ENCODE assay signal across 9 cellular contexts in the genomic region with DNA sequence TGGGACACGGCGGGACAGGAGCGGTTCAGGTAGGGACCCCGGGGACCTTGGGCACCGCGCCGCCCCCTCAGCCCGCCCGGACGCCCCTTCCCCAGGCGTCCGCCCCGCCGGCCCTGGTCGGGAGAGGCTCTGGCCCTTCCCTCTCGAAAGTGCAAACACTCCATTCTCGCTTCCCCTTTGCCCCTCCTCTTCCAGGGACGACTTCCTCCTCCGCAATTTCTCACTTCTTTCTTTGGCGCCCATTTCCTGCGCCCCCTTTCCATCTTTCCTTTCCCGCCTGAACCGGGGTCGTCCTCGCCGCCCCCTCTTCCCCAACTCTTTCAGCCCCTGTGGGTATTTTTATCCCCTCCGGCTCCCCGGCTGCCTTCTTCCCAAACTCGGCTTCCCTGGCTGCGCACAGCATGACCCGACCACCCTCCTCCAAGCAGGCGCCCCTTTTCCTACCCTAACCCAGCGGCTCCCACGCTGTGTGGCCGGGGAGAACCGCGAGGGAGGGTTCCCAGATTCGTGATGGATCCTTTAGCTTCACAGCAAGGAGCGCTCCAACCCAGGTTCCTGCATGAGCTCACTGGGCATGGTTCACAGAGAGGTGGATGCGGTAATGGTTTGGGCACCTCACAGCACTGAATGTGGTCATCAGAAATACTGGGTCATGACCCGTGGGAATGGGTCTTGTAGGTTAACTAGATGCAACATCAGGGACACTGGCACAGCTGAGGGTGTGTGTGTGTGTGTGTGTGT. TPM values are rescaled to one million over a fixed set of nuclear protein-coding genes. Genes with fewer than 3 reads are reported as not detected.
A peak's percentile ranks its signal among the peaks of the same experiment; 100 is the strongest.
DNase-seq lines count a peak whose midpoint lies in the region; ATAC-seq, FAIRE-seq and TF ChIP-seq lines count a peak whose summit lies in the region.
"Had no signal": no experiment of that assay in that cellular context is flagged by ENCODE, and none has a peak within 500 bp of the region (broad histone marks: within the 10 kb centered on the region; RNA-seq: fewer than 3 reads in every experiment).

No MANE protein-coding gene starts in this region.

- H3K27ac Mint-ChIP-seq in stimulated activated naive CD8-positive, alpha-beta T cell treated with anti-CD3 and anti-CD28 coated beads, Interleukin-15, amount 100 ng/mL, for 72 hours, result no peak overlapping the region

- WGBS in GM12878 (ENCODE audit: insufficient coverage, insufficient replicate concordance, low lambda C conversion rate, missing lambda C conversion rate), result under 1% methylated on average over 22 of the region's 41 CpGs

- peak overlapping the region; percentile 73 for H3K4me3 Mint-ChIP-seq in activated T-cell treated with anti-CD3 and anti-CD28 coated beads, Interleukin-2, amount 50 U/mL, for 4 hours
- H3K4me3 Mint-ChIP-seq in stimulated activated naive CD8-positive, alpha-beta T cell treated with anti-CD3 and anti-CD28 coated beads, Interleukin-15, amount 100 ng/mL, for 72 hours, result peak overlapping the region; percentile 80 to 88

- H3K4me2 ChIP-seq in GM12878 (ENCODE audit: control insufficient read depth, insufficient read depth), result peak overlapping the region; percentile 48

- peaks cover 40% of the 10 kb centered on the region for H3K27me3 Mint-ChIP-seq in activated T-cell treated with anti-CD3 and anti-CD28 coated beads, Interleukin-2, amount 50 U/mL, for 4 hours (ENCODE audit: low read depth)
- H3K27me3 Mint-ChIP-seq in stimulated activated naive CD8-positive, alpha-beta T cell treated with anti-CD3 and anti-CD28 coated beads, Interleukin-15, amount 100 ng/mL, for 72 hours, result peaks cover 71% of the 10 kb centered on the region

- no peaks in the 10 kb centered on the region for H3K36me3 Mint-ChIP-seq in activated T-cell treated with anti-CD3 and anti-CD28 coated beads, Interleukin-2, amount 50 U/mL, for 4 hours (ENCODE audit: insufficient read depth)

- FAIRE-seq in GM12878 (lab: Jason Lieb, UNC), result no peak

- in situ Hi-C loops in GM12878 (cut with MboI), result no loop called here

- H3K27me3 ChIP-seq in GM12878 (replicated peaks in 1 of 2; ENCODE audit: control insufficient read depth in 2 of 2, insufficient read depth in 2 of 2, low read length in 1 of 2), result no peaks in the 10 kb centered on the region

- no peak; the same call in 1 of the 2 replicates for TF ChIP-seq POLR2A in GM12878 (IDR thresholded peaks at IDR 0.05; ENCODE audit: low read depth, low read length)

- no TSS peak for BruUV-seq in GM12878 (replicated peaks; lab: Mats Ljungman, UMichigan)

- DNase-seq in activated T-cell treated with anti-CD3 and anti-CD28 coated beads, Interleukin-2, amount 50 U/mL, for 4 hours, result no peak
- no peak for DNase-seq in activated T-cell treated with anti-CD3 and anti-CD28 coated beads, Interleukin-2, amount 50 U/mL, for 1 hour
- peak; percentile 70 to 90 for DNase-seq in NCI-H526 (lab: John Stamatoyannopoulos, UW)
- no peak for DNase-seq in GM12878 (ENCODE audit: low read depth, low spot score)
- peak; percentile 13 for DNase-seq in kidney tubule cell (ENCODE audit: low spot score)
- peak; percentile 3 to 10 for DNase-seq in stimulated activated naive CD8-positive, alpha-beta T cell treated with anti-CD3 and anti-CD28 coated beads, Interleukin-15, amount 100 ng/mL, for 72 hours

- SMC1A ChIA-PET in GM12878 (lab: Charles Lee; ENCODE audit: uncharacterized antibody, unreplicated experiment), result interaction anchor here (0.6 to 1.8 kb wide), 5 partner anchors 10 to 480 kb away, joined by 3 to 6 read pairs (median 4); a partner anchor contains a TSS

- no peaks in the 10 kb centered on the region for H4K20me1 ChIP-seq in GM12878 (ENCODE audit: control insufficient read depth, insufficient read depth)

- TF ChIP-seq CTCF in GM12878 (IDR thresholded peaks at IDR 0.05 in 2 of 3, conservative IDR thresholded peaks at IDR 0.05 in 1 of 3; ENCODE audit: control insufficient read depth in 2 of 3, extremely low read depth in 1 of 3, insufficient read depth in 1 of 3, low read depth in 3 of 3, low read length in 3 of 3), result no peak

- TF ChIP-seq RAD21 in GM12878 (IDR thresholded peaks at IDR 0.05; ENCODE audit: insufficient read depth, low read depth, low read length), result no peak

- no peak for TF ChIP-seq EP300 in GM12878 (IDR thresholded peaks at IDR 0.05; ENCODE audit: borderline replicate concordance in 1 of 2, control insufficient read depth in 1 of 2, low read depth in 2 of 2, low read length in 2 of 2)

- CTCF ChIA-PET in GM12878 (lab: Yijun Ruan, JAX), result interaction anchor here (0.6 to 6.2 kb wide), 3 partner anchors 8 to 14 kb away, joined by 3 to 36 read pairs (median 4); no protein-coding TSS in a partner anchor

- H3K4me3 ChIP-seq in GM12878, result peak overlapping the region; percentile 94

- intact Hi-C loops in GM12878 (cut with micrococcal nuclease; ENCODE audit: unreplicated experiment), result loop anchor here (10.0 kb wide), 1 partner anchor 726 kb away; no protein-coding TSS in a partner anchor

- POLR2A ChIA-PET in GM12878 (lab: Charles Lee), result interaction anchor here (0.7 kb wide), 1 partner anchor 129 kb away, joined by 5 read pairs; no protein-coding TSS in a partner anchor

- peaks cover 13% of the 10 kb centered on the region for H3K4me1 Mint-ChIP-seq in activated T-cell treated with anti-CD3 and anti-CD28 coated beads, Interleukin-2, amount 50 U/mL, for 4 hours (ENCODE audit: low read depth)
- H3K4me1 Mint-ChIP-seq in stimulated activated naive CD8-positive, alpha-beta T cell treated with anti-CD3 and anti-CD28 coated beads, Interleukin-15, amount 100 ng/mL, for 72 hours, result peaks cover 17% of the 10 kb centered on the region

- peak in 1 of 2 donors; percentile 15 for ATAC-seq in activated T-cell treated with anti-CD3 and anti-CD28 coated beads, Interleukin-2, amount 50 U/mL, for 4 hours
- peak; percentile 18 for ATAC-seq in HG02943 (IDR thresholded peaks at IDR 0.05; ENCODE audit: low read depth, unreplicated experiment)
- peak; percentile 51 for ATAC-seq in GM12878
- peak; percentile 22 for ATAC-seq in stimulated activated naive CD8-positive, alpha-beta T cell treated with anti-CD3 and anti-CD28 coated beads, Interleukin-15, amount 100 ng/mL, for 72 hours
- no peak for ATAC-seq in HG03139 (IDR thresholded peaks at IDR 0.05; ENCODE audit: unreplicated experiment)

- peak overlapping the region; percentile 66 for H3K27ac ChIP-seq in GM12878 (ENCODE audit: control insufficient read depth, insufficient read depth)

- H3K4me1 ChIP-seq in GM12878 (ENCODE audit: control insufficient read depth, insufficient read depth, low read length), result peaks cover 13% of the 10 kb centered on the region; the same call in 1 of the 2 replicates

- peak overlapping the region; percentile 73 for H2AFZ ChIP-seq in GM12878 (ENCODE audit: control insufficient read depth, low read depth, low read length)

- RAD21 ChIA-PET in GM12878 (lab: Charles Lee; ENCODE audit: unreplicated experiment), result interaction anchor here (0.7 to 2.2 kb wide), 2 partner anchors 20 to 65 kb away, joined by 3 to 6 read pairs; no protein-coding TSS in a partner anchor

- no peaks in the 10 kb centered on the region for H3K9me3 ChIP-seq in GM12878 (replicated peaks; ENCODE audit: control insufficient read depth, insufficient read depth, low read length)

- no peaks in the 10 kb centered on the region for H3K36me3 ChIP-seq in GM12878 (ENCODE audit: control insufficient read depth in 2 of 2, insufficient read depth in 2 of 2, low read length in 1 of 2)

- H3K79me2 ChIP-seq in GM12878 (ENCODE audit: control insufficient read depth, insufficient read depth, low read length), result peaks cover 24% of the 10 kb centered on the region

- H3K9ac ChIP-seq in GM12878 (ENCODE audit: control insufficient read depth, insufficient read depth, low read length), result peak overlapping the region; percentile 75

- H3K9me3 Mint-ChIP-seq in activated T-cell treated with anti-CD3 and anti-CD28 coated beads, Interleukin-2, amount 50 U/mL, for 4 hours, result peaks cover 3% of the 10 kb centered on the region
- H3K9me3 Mint-ChIP-seq in stimulated activated naive CD8-positive, alpha-beta T cell treated with anti-CD3 and anti-CD28 coated beads, Interleukin-15, amount 100 ng/mL, for 72 hours, result peaks cover 0 to 4% of the 10 kb centered on the region in 2 donors

TF ChIP-seq in GM12878, 131 proteins besides CTCF, POLR2A, EP300 and RAD21 (continues in another document):
- 0 out of 2 replicates have a peak, but pooled peaks have one; percentile 57 for TF ChIP-seq GATAD2B (conservative IDR thresholded peaks at IDR 0.05; ENCODE audit: low read depth)
- no peak for TF ChIP-seq ZNF24 (IDR thresholded peaks at IDR 0.05)
- peak; percentile 58 for TF ChIP-seq DPF2 (IDR thresholded peaks at IDR 0.05)
- peak; percentile 6 for TF ChIP-seq MYC (IDR thresholded peaks at IDR 0.05; ENCODE audit: insufficient read depth, insufficient read length, insufficient replicate concordance, low read length, severe bottlenecking)
- TF ChIP-seq, protein P1, sequence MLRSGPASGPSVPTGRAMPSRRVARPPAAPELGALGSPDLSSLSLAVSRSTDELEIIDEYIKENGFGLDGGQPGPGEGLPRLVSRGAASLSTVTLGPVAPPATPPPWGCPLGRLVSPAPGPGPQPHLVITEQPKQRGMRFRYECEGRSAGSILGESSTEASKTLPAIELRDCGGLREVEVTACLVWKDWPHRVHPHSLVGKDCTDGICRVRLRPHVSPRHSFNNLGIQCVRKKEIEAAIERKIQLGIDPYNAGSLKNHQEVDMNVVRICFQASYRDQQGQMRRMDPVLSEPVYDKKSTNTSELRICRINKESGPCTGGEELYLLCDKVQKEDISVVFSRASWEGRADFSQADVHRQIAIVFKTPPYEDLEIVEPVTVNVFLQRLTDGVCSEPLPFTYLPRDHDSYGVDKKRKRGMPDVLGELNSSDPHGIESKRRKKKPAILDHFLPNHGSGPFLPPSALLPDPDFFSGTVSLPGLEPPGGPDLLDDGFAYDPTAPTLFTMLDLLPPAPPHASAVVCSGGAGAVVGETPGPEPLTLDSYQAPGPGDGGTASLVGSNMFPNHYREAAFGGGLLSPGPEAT (IDR thresholded peaks at IDR 0.05; ENCODE audit: low read depth), result 0 out of 2 replicates have a peak, but pooled peaks have one; percentile 47

RNA-seq across cellular contexts. Expression of a gene that starts 0.7 kb away (rescaled TPM):
- total RNA-seq in activated T-cell treated with anti-CD3 and anti-CD28 coated beads, Interleukin-2, amount 50 U/mL, for 4 hours, result under 1 TPM in 1 of 3 donors, not detected in 2; 0.26 TPM
- 9.3 and 10.0 TPM in 2 replicates for total RNA-seq in GM12878 (2013; cell fraction: nucleolus; rRNA removed)
- 5.8 and 8.3 TPM in 2 replicates for total RNA-seq in GM12878 (2014; rRNA removed)
- total RNA-seq in GM12878 (2014; rRNA removed; fragmentation: Illumina TruSeq; extraction: Trizol), result 9.2 and 9.5 TPM in 2 replicates
- total RNA-seq in GM12878 (2021), result 5.5 and 6.8 TPM in 2 replicates
- polyA plus RNA-seq in GM12878 (2011; ENCODE audit: low read depth), result 0.68 TPM
- 6.8 and 8.0 TPM in 2 replicates for polyA plus RNA-seq in GM12878 (2011; rRNA removed)
- polyA plus RNA-seq in GM12878 (2011; cell fraction: cytosol; rRNA removed), result 3.3 TPM in 2 replicates
- polyA plus RNA-seq in GM12878 (2011; cell fraction: nucleus; rRNA removed), result 1.5 and 1.6 TPM in 2 replicates
- polyA plus RNA-seq in GM12878 (2012), result 1.6 and 1.7 TPM in 2 replicates
- 6.8 and 7.5 TPM in 2 replicates for polyA plus RNA-seq in GM12878 (2014; fragmentation: Illumina TruSeq; extraction: Trizol)
- under 1 TPM; 0.10 to 0.18 TPM for polyA plus RNA-seq in GM12878 (2014; fragmentation: Nextera tagmentation; extraction: Ambion mirVana)
- 3.6 and 4.3 TPM in 2 replicates for polyA plus RNA-seq in GM12878 (2014; rRNA removed)
- polyA plus RNA-seq in GM12878 (2016; fragmentation: Nextera tagmentation; extraction: Ambion mirVana), result 1 to 10 TPM; 2.0 to 2.1 TPM
- 5.6 and 7.2 TPM in 2 replicates for polyA minus RNA-seq in GM12878 (2011; rRNA and poly(A)+ RNA removed)
- 2.3 and 3.4 TPM in 2 replicates for polyA minus RNA-seq in GM12878 (2011; cell fraction: cytosol; rRNA and poly(A)+ RNA removed)
- polyA minus RNA-seq in GM12878 (2011; cell fraction: nucleus; rRNA and poly(A)+ RNA removed), result 0.85 and 2.0 TPM in 2 replicates
- total RNA-seq: glomerular endothelial cell had no signal

Comparison
In these comparisons a context has a peak if more than half of its experiments do, and no peak if none do; other contexts are left out.
1. DNase-seq: peak in NCI-H526 (2 of 2), kidney tubule cell (single experiment) and stimulated activated naive CD8-positive, alpha-beta T cell treated with anti-CD3 and anti-CD28 coated beads, Interleukin-15, amount 100 ng/mL, for 72 hours (2 of 2); none in activated T-cell treated with anti-CD3 and anti-CD28 coated beads, Interleukin-2, amount 50 U/mL, for 4 hours (single experiment), activated T-cell treated with anti-CD3 and anti-CD28 coated beads, Interleukin-2, amount 50 U/mL, for 1 hour (single experiment) and GM12878 (single experiment).
2. RNA of a gene that starts 0.7 kb away (total RNA-seq): 5.5 to 10.0 TPM in GM12878; 0.26 TPM in activated T-cell treated with anti-CD3 and anti-CD28 coated beads, Interleukin-2, amount 50 U/mL, for 4 hours; every median in the first group is over 4 times any median in the second.